Comparison of ENCODE assay signal across 8 cellular contexts in genomic region chr9:29212590-29213373, GRCh38. TPM values are rescaled to one million over a fixed set of nuclear protein-coding genes. Genes with fewer than 3 reads are reported as not detected.
DNase-seq lines count a peak whose midpoint lies in the region; ATAC-seq, FAIRE-seq and TF ChIP-seq lines count a peak whose summit lies in the region.

No MANE protein-coding gene starts in this region.

- TF ChIP-seq POLR2A in A549 (IDR thresholded peaks at IDR 0.05; ENCODE audit: low read length), result no peak

- H3K4me3 ChIP-seq in A549 (peak overlapping the region; percentile 51), iPS-11a (ENCODE audit: low read depth, low read length) (peak overlapping the region; percentile 78), skin epidermis (peak overlapping the region in 5 of 7 experiments; percentile 8 to 28 (median 15)), Caco-2 (ENCODE audit: low read depth, low read length) (no peak overlapping the region)

- no peak overlapping the region for H3K4me3 Mint-ChIP-seq in Caco-2 (ENCODE audit: unreplicated experiment)

- no TSS peak for BruUV-seq in Caco-2 (replicated peaks; lab: Mats Ljungman, UMichigan)

- no peak for TF ChIP-seq RAD21 in A549 (conservative IDR thresholded peaks at IDR 0.05 in 1 of 2, IDR thresholded peaks at IDR 0.05 in 1 of 2)

- ATAC-seq in A549, result peak; percentile 59 to 60; a peak in 5 of 6 replicates
- no peak for ATAC-seq in GM19463 (IDR thresholded peaks at IDR 0.05; ENCODE audit: unreplicated experiment)
- no peak for ATAC-seq in HG03469 (IDR thresholded peaks at IDR 0.05; ENCODE audit: unreplicated experiment)

- CTCF ChIA-PET in A549 (lab: Yijun Ruan, JAX), result interaction anchor here (0.9 to 3.2 kb wide), 10 partner anchors 9 to 439 kb away, joined by 3 to 18 read pairs (median 4); no protein-coding TSS in a partner anchor
- CTCF ChIA-PET in Caco-2 (lab: Charles Lee), result no interaction called here

- POLR2A ChIA-PET in A549 (lab: Yijun Ruan, JAX), result no interaction called here
- POLR2A ChIA-PET in Caco-2 (lab: Charles Lee), result no interaction called here

- TF ChIP-seq EP300 in A549 (IDR thresholded peaks at IDR 0.05), result no peak

- 3% methylated on average over 31 of the region's 33 CpGs for WGBS in A549 (ENCODE audit: missing lambda C conversion rate)

- H3K27ac Mint-ChIP-seq in Caco-2 (ENCODE audit: unreplicated experiment), result no peak overlapping the region

- intact Hi-C loops in Caco-2 (cut with micrococcal nuclease; ENCODE audit: unreplicated experiment), result no loop called here

- H3K9me3 Mint-ChIP-seq in Caco-2 (ENCODE audit: unreplicated experiment), result no peaks in the 10 kb centered on the region

- TF ChIP-seq CTCF in A549 (IDR thresholded peaks at IDR 0.05) (no peak), Caco-2 (IDR thresholded peaks at IDR 0.05; ENCODE audit: insufficient read depth in 1 of 2, low read depth in 1 of 2, low read length in 1 of 2, severe bottlenecking in 1 of 2, unreplicated experiment in 1 of 2) (no peak)

- H3K9me3 ChIP-seq in A549, result no peaks in the 10 kb centered on the region
- no peaks in the 10 kb centered on the region for H3K9me3 ChIP-seq in Caco-2

- H3K4me1 Mint-ChIP-seq in Caco-2 (ENCODE audit: low read depth, unreplicated experiment), result no peaks in the 10 kb centered on the region

- H3K27ac ChIP-seq in A549 (peak overlapping the region in 1 of 2 experiments; percentile 69; a peak in 2 of 6 replicates), skin epidermis (no peak overlapping the region)

- peak overlapping the region; percentile 100 for H3K4me2 ChIP-seq in A549

- H3K4me1 ChIP-seq in A549, result peaks cover 22% of the 10 kb centered on the region
- H3K4me1 ChIP-seq in Caco-2, result no peaks in the 10 kb centered on the region

- no peaks in the 10 kb centered on the region for H3K36me3 ChIP-seq in Caco-2 (ENCODE audit: control insufficient read depth, insufficient read depth, low read length)

- no peaks in the 10 kb centered on the region for H3K27me3 ChIP-seq in Caco-2 (replicated peaks; ENCODE audit: control insufficient read depth, insufficient read depth, low read length)

- peaks cover 4% of the 10 kb centered on the region for H3K27me3 Mint-ChIP-seq in Caco-2 (ENCODE audit: insufficient read depth, unreplicated experiment)

- DNase-seq in A549 (ENCODE audit: low read depth in 1 of 2, low spot score in 1 of 2), result peak; percentile 26 to 44
- peak; percentile 13 for DNase-seq in H4 (ENCODE audit: low spot score)
- DNase-seq in SK-N-DZ (ENCODE audit: low spot score), result peak; percentile 11
- no peak for DNase-seq in Caco-2

- no peak for FAIRE-seq in A549 (lab: Jason Lieb, UNC)

- no peaks in the 10 kb centered on the region for H3K36me3 Mint-ChIP-seq in Caco-2 (ENCODE audit: insufficient read depth, unreplicated experiment)

TF ChIP-seq in A549, 52 proteins besides CTCF, POLR2A, EP300 and RAD21:
- peak; percentile 14; the same call in 1 of the 2 replicates for TF ChIP-seq MAX (IDR thresholded peaks at IDR 0.05)
- TF ChIP-seq ZNF302 (CRISPR knock-in tag; IDR thresholded peaks at IDR 0.05), result no peak
TF ChIP-seq in A549: peak in this region for 1.

RNA-seq across cellular contexts. Expression of gene LINGO2, which starts 0.6 kb away (rescaled TPM):
- 0.14 and 0.22 TPM in 2 replicates for polyA plus RNA-seq in A549 (2011; rRNA removed)
- not detected in 2 replicates for polyA plus RNA-seq in A549 (2012; cell fraction: cytosol; rRNA removed)
- not detected in 2 replicates for polyA plus RNA-seq in A549 (2012; cell fraction: nucleus; rRNA removed)
- not detected in 3 replicates for polyA plus RNA-seq in A549 (2017; fragmentation: RNase III; extraction: RNeasy Plus Mini Kit Qiagen cat#74134 plus additional on column Dnase treatment)
- 0.29 TPM in 1 of 2 replicates, not detected in the other for polyA minus RNA-seq in A549 (2011; rRNA and poly(A)+ RNA removed)
- 0.04 and 0.41 TPM in 2 replicates for total RNA-seq in H4 (2014; rRNA removed; shearing (Covaris generic))
- polyA plus RNA-seq in SK-N-DZ (2014; cell fraction: cytosol; rRNA removed), result 2.0 and 2.7 TPM in 2 replicates
- polyA plus RNA-seq in SK-N-DZ (2014; cell fraction: nucleus; rRNA removed), result 4.8 and 4.9 TPM in 2 replicates
- total RNA-seq in Caco-2 (2022), result not detected in 2 replicates

Comparison
In these comparisons a context has a peak if more than half of its experiments do, and no peak if none do; other contexts are left out.
1. ATAC-seq: peak in A549 (2 of 2); none in GM19463 (single experiment) and HG03469 (single experiment).
2. DNase-seq: peak in A549 (2 of 2), H4 (single experiment) and SK-N-DZ (single experiment); none in Caco-2 (0 of 2).